In genomic region chrX:130170752-130171445, GRCh38 we compare ENCODE assay signal across 8 cellular contexts. TPM values are rescaled to one million over a fixed set of nuclear protein-coding genes. Genes with fewer than 3 reads are reported as not detected.
DNase-seq lines count a peak whose midpoint lies in the region; ATAC-seq and TF ChIP-seq lines count a peak whose summit lies in the region.

No MANE protein-coding gene starts in this region.

- H3K9ac ChIP-seq in NT2/D1 (ENCODE audit: insufficient read length, low read depth): no peak overlapping the region

- DNase-seq in CD8-positive, alpha-beta memory T cell: peak; percentile 45 to 75 (median 63)
- no peak for DNase-seq in NT2/D1 (ENCODE audit: low read depth, low spot score)
- DNase-seq in activated T-helper 1 cell treated with anti-CD3 and anti-CD28 coated beads, Interleukin-2, amount 50 U/mL, for 16 hours (ENCODE audit: low read depth in 1 of 2, low spot score in 1 of 2): peak; percentile 17 to 43
- no peak for DNase-seq in foreskin keratinocyte
- peak; percentile 76 for DNase-seq in occipital lobe (lab: John Stamatoyannopoulos, UW)

- no peaks in the 10 kb centered on the region for H3K9me3 Mint-ChIP-seq in CD8-positive, alpha-beta memory T cell

- H3K27me3 ChIP-seq in CD8-positive, alpha-beta memory T cell (ENCODE audit: insufficient read depth, low read length, poor library complexity, severe bottlenecking): no peaks in the 10 kb centered on the region
- H3K27me3 ChIP-seq in NT2/D1 (ENCODE audit: insufficient read depth, insufficient read length) (peaks cover 24% of the 10 kb centered on the region), foreskin keratinocyte (peaks cover 13% of the 10 kb centered on the region)

- H3K27ac ChIP-seq in CD8-positive, alpha-beta memory T cell (ENCODE audit: low read depth, low read length): peak overlapping the region; percentile 47
- H3K27ac ChIP-seq in foreskin keratinocyte (no peak overlapping the region), urinary bladder (ENCODE audit: low read depth) (no peak overlapping the region)

- TF ChIP-seq CTCF in foreskin keratinocyte (conservative IDR thresholded peaks at IDR 0.05): no peak

- H3K9me3 ChIP-seq in CD8-positive, alpha-beta memory T cell (ENCODE audit: low read length): no peaks in the 10 kb centered on the region
- H3K9me3 ChIP-seq in NT2/D1 (ENCODE audit: insufficient read depth, low read length): no peaks in the 10 kb centered on the region

- peak overlapping the region; percentile 78 to 94 (median 88) for H3K27ac Mint-ChIP-seq in CD8-positive, alpha-beta memory T cell

- peaks cover 27% of the 10 kb centered on the region for H3K4me1 ChIP-seq in CD8-positive, alpha-beta memory T cell (ENCODE audit: insufficient read depth, low read length)
- H3K4me1 ChIP-seq in NT2/D1 (ENCODE audit: insufficient read depth, insufficient read length) (no peaks in the 10 kb centered on the region), foreskin keratinocyte (no peaks in the 10 kb centered on the region), urinary bladder (ENCODE audit: insufficient read depth) (no peaks in the 10 kb centered on the region)

- H3K27me3 Mint-ChIP-seq in CD8-positive, alpha-beta memory T cell: peaks cover 0 to 6% of the 10 kb centered on the region in 2 donors

- ATAC-seq in GM19438 (IDR thresholded peaks at IDR 0.05; ENCODE audit: low read depth, unreplicated experiment): peak; percentile 64
- peak; percentile 62 for ATAC-seq in HG03558 (IDR thresholded peaks at IDR 0.05; ENCODE audit: extremely low read depth, unreplicated experiment)
- peak; percentile 37 for ATAC-seq in foreskin keratinocyte

- WGBS in urinary bladder: 3% methylated on average over 36 of the region's 36 CpGs

- peak overlapping the region; percentile 78 for H3K4me3 ChIP-seq in CD8-positive, alpha-beta memory T cell (ENCODE audit: low read length)
- H3K4me3 ChIP-seq in NT2/D1 (ENCODE audit: insufficient read length, low read depth): peak overlapping the region; percentile 30
- H3K4me3 ChIP-seq in urinary bladder (ENCODE audit: low read depth, low read length): peak overlapping the region; percentile 37

- peaks cover 0 to 12% (median 0%) of the 10 kb centered on the region in 3 donors for H3K36me3 Mint-ChIP-seq in CD8-positive, alpha-beta memory T cell

- POLR2A ChIA-PET in CD8-positive, alpha-beta memory T cell (lab: Charles Lee): interaction anchor here (0.9 to 1.1 kb wide), 2 partner anchors 79 to 87 kb away, joined by 3 to 4 read pairs; no protein-coding TSS in a partner anchor

- CTCF ChIA-PET in CD8-positive, alpha-beta memory T cell (lab: Charles Lee): interaction anchor here (1.1 to 3.2 kb wide), 9 partner anchors 15 to 245 kb away, joined by 3 to 14 read pairs (median 3); no protein-coding TSS in a partner anchor

- no peaks in the 10 kb centered on the region for H3K36me3 ChIP-seq in CD8-positive, alpha-beta memory T cell (ENCODE audit: insufficient read depth, low read length)
- no peaks in the 10 kb centered on the region for H3K36me3 ChIP-seq in NT2/D1 (ENCODE audit: insufficient read depth, insufficient read length, low read length)
- H3K36me3 ChIP-seq in urinary bladder (ENCODE audit: insufficient read depth): no peaks in the 10 kb centered on the region

- H3K4me3 Mint-ChIP-seq in CD8-positive, alpha-beta memory T cell: peak overlapping the region; percentile 86 to 96 (median 90)

- peaks cover 29 to 48% (median 41%) of the 10 kb centered on the region in 3 donors for H3K4me1 Mint-ChIP-seq in CD8-positive, alpha-beta memory T cell

RNA-seq across cellular contexts. Expression of gene RAB33A, which starts 0.9 kb away (rescaled TPM):
- total RNA-seq in CD8-positive, alpha-beta memory T cell: 10 to 100 TPM in 1 of 2 experiments, 1 to 10 TPM in 1; 9.0 to 10.6 TPM
- polyA plus RNA-seq in CD8-positive, alpha-beta memory T cell: 11.0 TPM
- total RNA-seq in foreskin keratinocyte: 0.10 TPM in 1 of 2 replicates, not detected in the other
- 0.10 and 0.16 TPM in 2 replicates for polyA plus RNA-seq in foreskin keratinocyte
- total RNA-seq in occipital lobe: 36.5 TPM
- total RNA-seq in urinary bladder: 2.5 TPM
- polyA plus RNA-seq in urinary bladder: 2.4 TPM

RNA-seq across cellular contexts. Expression of gene AIFM1, which starts 5.3 kb away (rescaled TPM):
- total RNA-seq in CD8-positive, alpha-beta memory T cell: 10 to 100 TPM; 57.7 to 58.2 TPM
- 34.8 TPM for polyA plus RNA-seq in CD8-positive, alpha-beta memory T cell
- total RNA-seq in foreskin keratinocyte: 35.7 and 37.9 TPM in 2 replicates
- 37.7 and 38.0 TPM in 2 replicates for polyA plus RNA-seq in foreskin keratinocyte
- 8.6 TPM for total RNA-seq in occipital lobe
- total RNA-seq in urinary bladder: 10.8 TPM
- 26.2 TPM for polyA plus RNA-seq in urinary bladder

Comparison
In these comparisons a context has a peak if more than half of its experiments do, and no peak if none do; other contexts are left out.
1. DNase-seq: peak in CD8-positive, alpha-beta memory T cell (5 of 5), activated T-helper 1 cell treated with anti-CD3 and anti-CD28 coated beads, Interleukin-2, amount 50 U/mL, for 16 hours (2 of 2) and occipital lobe (single experiment); none in NT2/D1 (single experiment) and foreskin keratinocyte (0 of 2).
2. Peak in every context shown above with its lines, with median percentiles within 50 percentile points of each other: H3K4me3 ChIP-seq and ATAC-seq.